Comparison of ENCODE assay signal across 9 cellular contexts in genomic region chr19:2268480-2268830, GRCh38. TPM values are rescaled to one million over a fixed set of nuclear protein-coding genes. Genes with fewer than 3 reads are reported as not detected.
DNase-seq lines count a peak whose midpoint lies in the region; ATAC-seq and TF ChIP-seq lines count a peak whose summit lies in the region.
"Had no signal": no experiment of that assay in that cellular context is flagged by ENCODE, and none has a peak within 500 bp of the region (broad histone marks: within the 10 kb centered on the region; RNA-seq: fewer than 3 reads in every experiment).

No MANE protein-coding gene starts in this region.

- H2BK15ac ChIP-seq in mesendoderm (replicated peaks; ENCODE audit: low read depth), result no peak overlapping the region

- H3K9ac ChIP-seq in mesendoderm (ENCODE audit: low read length), result no peak overlapping the region

- H3K4me2 ChIP-seq in mesendoderm (ENCODE audit: low read length), result no peak overlapping the region

- H3K4me3 Mint-ChIP-seq in activated T-cell treated with anti-CD3 and anti-CD28 coated beads, Interleukin-2, amount 50 U/mL, for 4 hours, result peak overlapping the region; percentile 92
- H3K4me3 Mint-ChIP-seq in activated naive CD8-positive, alpha-beta T cell, result peak overlapping the region; percentile 89

- H3K4me3 ChIP-seq in right lobe of liver (peak overlapping the region in 2 of 3 donors; percentile 96 to 100), thoracic aorta (peak overlapping the region; percentile 100), mesendoderm (ENCODE audit: low read length) (no peak overlapping the region)

- peak overlapping the region in 1 of 3 donors; percentile 99 for H3K27ac ChIP-seq in right lobe of liver
- H3K27ac ChIP-seq in thoracic aorta, result no peak overlapping the region
- no peak overlapping the region for H3K27ac ChIP-seq in mesendoderm (ENCODE audit: low read depth, low read length)
- H3K27ac ChIP-seq: SJSA1 had no signal

- H3K4ac ChIP-seq in mesendoderm (ENCODE audit: low read depth, low read length), result no peak overlapping the region

- H3K36me3 ChIP-seq in right lobe of liver (peaks cover 0 to 17% (median 5%) of the 10 kb centered on the region in 4 donors), thoracic aorta (peaks cover 20% of the 10 kb centered on the region), mesendoderm (ENCODE audit: control insufficient read depth, insufficient read depth, low read length) (peaks cover 5% of the 10 kb centered on the region)

- H3K79me2 ChIP-seq in mesendoderm (ENCODE audit: control insufficient read depth, insufficient read depth, low read length), result peaks cover 32% of the 10 kb centered on the region

- no peak for TF ChIP-seq POLR2A in right lobe of liver (IDR thresholded peaks at IDR 0.05)

- TF ChIP-seq CTCF in right lobe of liver (IDR thresholded peaks at IDR 0.05) (no peak), thoracic aorta (IDR thresholded peaks at IDR 0.05) (no peak)

- peaks cover 2% of the 10 kb centered on the region for H3K79me1 ChIP-seq in mesendoderm (ENCODE audit: low read length)

- H3K23ac ChIP-seq in mesendoderm (ENCODE audit: low read length), result no peak overlapping the region

- H2BK5ac ChIP-seq in mesendoderm (ENCODE audit: low read length), result no peak overlapping the region

- H3K4me1 ChIP-seq in right lobe of liver (peaks cover 0 to 40% (median 6%) of the 10 kb centered on the region in 4 donors), thoracic aorta (ENCODE audit: control insufficient read depth in 1 of 2, low read depth in 2 of 2) (peaks cover 41 to 51% of the 10 kb centered on the region in 2 donors), mesendoderm (ENCODE audit: control insufficient read depth, low read depth, low read length) (no peaks in the 10 kb centered on the region)

- no peak overlapping the region for H3K18ac ChIP-seq in mesendoderm (ENCODE audit: low read length)

- no peak overlapping the region for H3K56ac ChIP-seq in mesendoderm (ENCODE audit: low read length)

- DNase-seq in activated T-cell treated with anti-CD3 and anti-CD28 coated beads, Interleukin-2, amount 50 U/mL, for 4 hours, result no peak
- no peak for DNase-seq in activated T-cell treated with anti-CD3 and anti-CD28 coated beads, Interleukin-2, amount 50 U/mL, for 1 hour
- no peak for DNase-seq in right lobe of liver
- no peak for DNase-seq in thoracic aorta (ENCODE audit: low spot score)
- DNase-seq in mesendoderm, result no peak
- DNase-seq in globus pallidus (ENCODE audit: low spot score), result no peak

- H3K36me3 Mint-ChIP-seq in activated T-cell treated with anti-CD3 and anti-CD28 coated beads, Interleukin-2, amount 50 U/mL, for 4 hours (ENCODE audit: insufficient read depth), result peaks cover 9% of the 10 kb centered on the region
- no peaks in the 10 kb centered on the region for H3K36me3 Mint-ChIP-seq in activated naive CD8-positive, alpha-beta T cell

- H3K4me1 Mint-ChIP-seq in activated T-cell treated with anti-CD3 and anti-CD28 coated beads, Interleukin-2, amount 50 U/mL, for 4 hours (ENCODE audit: low read depth), result peaks cover 23% of the 10 kb centered on the region
- peaks cover 23% of the 10 kb centered on the region for H3K4me1 Mint-ChIP-seq in activated naive CD8-positive, alpha-beta T cell (ENCODE audit: low read depth)

- no peak overlapping the region for H4K8ac ChIP-seq in mesendoderm (ENCODE audit: low read depth, low read length)

- no peaks in the 10 kb centered on the region for H3K9me3 Mint-ChIP-seq in activated T-cell treated with anti-CD3 and anti-CD28 coated beads, Interleukin-2, amount 50 U/mL, for 4 hours
- no peaks in the 10 kb centered on the region for H3K9me3 Mint-ChIP-seq in activated naive CD8-positive, alpha-beta T cell (ENCODE audit: low read depth)

- intact Hi-C loops in right lobe of liver (cut with DNase I), result no loop called here

- no peak overlapping the region for H4K5ac ChIP-seq in mesendoderm (ENCODE audit: low read length)

- H2BK120ac ChIP-seq in mesendoderm (ENCODE audit: low read depth, low read length), result no peak overlapping the region

- H2AK5ac ChIP-seq in mesendoderm (ENCODE audit: low read length), result no peak overlapping the region

- no peaks in the 10 kb centered on the region for H3K9me3 ChIP-seq in right lobe of liver
- no peaks in the 10 kb centered on the region for H3K9me3 ChIP-seq in thoracic aorta
- H3K9me3 ChIP-seq: SJSA1 had no signal

- H3K27me3 ChIP-seq in right lobe of liver (no peaks in the 10 kb centered on the region), thoracic aorta (replicated peaks; ENCODE audit: insufficient read depth) (no peaks in the 10 kb centered on the region), mesendoderm (ENCODE audit: insufficient read depth, low read length, poor library complexity) (no peaks in the 10 kb centered on the region)
- H3K27me3 ChIP-seq: SJSA1 had no signal

- 21% methylated on average over 4 of the region's 4 CpGs for WGBS in right lobe of liver (ENCODE audit: insufficient coverage, low coverage, low lambda C conversion rate, missing lambda C conversion rate)
- WGBS in mesendoderm (ENCODE audit: extremely low coverage, insufficient coverage, low lambda C conversion rate), result no CpG with 5 or more reads among the region's 4 CpGs

- ATAC-seq in activated T-cell treated with anti-CD3 and anti-CD28 coated beads, Interleukin-2, amount 50 U/mL, for 4 hours, result no peak
- no peak for ATAC-seq in right lobe of liver
- ATAC-seq in thoracic aorta (ENCODE audit: insufficient number of reproducible peaks, low FRiP score, low read depth), result no peak
- no peak for ATAC-seq in GM18873 (IDR thresholded peaks at IDR 0.05; ENCODE audit: low FRiP score, unreplicated experiment)

- H3K27ac Mint-ChIP-seq in activated naive CD8-positive, alpha-beta T cell, result peak overlapping the region; percentile 9

- no peaks in the 10 kb centered on the region for H3K27me3 Mint-ChIP-seq in activated T-cell treated with anti-CD3 and anti-CD28 coated beads, Interleukin-2, amount 50 U/mL, for 4 hours (ENCODE audit: low read depth)
- H3K27me3 Mint-ChIP-seq in activated naive CD8-positive, alpha-beta T cell, result no peaks in the 10 kb centered on the region

RNA-seq across cellular contexts. Expression of gene JSRP1, which starts 12.2 kb away (rescaled TPM):
- under 1 TPM; 0.63 to 0.95 (median 0.89) TPM for total RNA-seq in activated T-cell treated with anti-CD3 and anti-CD28 coated beads, Interleukin-2, amount 50 U/mL, for 4 hours
- total RNA-seq in right lobe of liver (under 1 TPM in 3 of 6 experiments, not detected in 3; 0.28 to 0.81 (median 0.42) TPM), thoracic aorta (not detected)
- 0.44 TPM for polyA plus RNA-seq in mesendoderm (2013, experiment 1 of 2)
- polyA plus RNA-seq in mesendoderm (2013, experiment 2 of 2), result 0.57 TPM
- total RNA-seq: SJSA1 had no signal

RNA-seq across cellular contexts. Expression of gene PEAK3, which starts 13.5 kb away (rescaled TPM):
- total RNA-seq in activated T-cell treated with anti-CD3 and anti-CD28 coated beads, Interleukin-2, amount 50 U/mL, for 4 hours, result under 1 TPM in 1 of 3 donors, not detected in 2; 0.11 TPM
- total RNA-seq in right lobe of liver, result under 1 TPM; 0.07 to 0.49 (median 0.36) TPM
- 1 to 10 TPM; 1.2 to 3.0 TPM for total RNA-seq in thoracic aorta
- polyA plus RNA-seq in mesendoderm (2013, experiment 1 of 2), result 0.01 TPM
- 0.01 TPM for polyA plus RNA-seq in mesendoderm (2013, experiment 2 of 2)
- total RNA-seq: SJSA1 had no signal

RNA-seq across cellular contexts. Expression of gene AMH, which starts 19.3 kb away (rescaled TPM):
- total RNA-seq in activated T-cell treated with anti-CD3 and anti-CD28 coated beads, Interleukin-2, amount 50 U/mL, for 4 hours, result 1 to 10 TPM; 3.9 to 9.4 (median 5.8) TPM
- total RNA-seq in right lobe of liver (1 to 10 TPM in 1 of 6 experiments, under 1 TPM in 5; 0.24 to 1.2 (median 0.59) TPM), thoracic aorta (under 1 TPM; 0.92 to 0.95 TPM)
- polyA plus RNA-seq in mesendoderm (2013, experiment 1 of 2), result 4.2 TPM
- 3.9 TPM for polyA plus RNA-seq in mesendoderm (2013, experiment 2 of 2)

RNA-seq across cellular contexts. Expression of gene SF3A2, which starts 31.8 kb away (rescaled TPM):
- total RNA-seq in activated T-cell treated with anti-CD3 and anti-CD28 coated beads, Interleukin-2, amount 50 U/mL, for 4 hours, result 100 to 1,000 TPM; 174 to 195 (median 179) TPM
- 10 to 100 TPM; 14.0 to 22.1 (median 19.1) TPM for total RNA-seq in right lobe of liver
- 10 to 100 TPM; 23.8 to 43.7 TPM for total RNA-seq in thoracic aorta
- polyA plus RNA-seq in mesendoderm (2013, experiment 1 of 2), result 109 TPM
- 111 TPM for polyA plus RNA-seq in mesendoderm (2013, experiment 2 of 2)

RNA-seq across cellular contexts. Expression of gene PLEKHJ1, which starts 32.3 kb away (rescaled TPM):
- total RNA-seq in activated T-cell treated with anti-CD3 and anti-CD28 coated beads, Interleukin-2, amount 50 U/mL, for 4 hours, result 10 to 100 TPM; 69.0 to 92.2 (median 71.4) TPM
- total RNA-seq in right lobe of liver, result 10 to 100 TPM; 24.4 to 49.3 (median 28.6) TPM
- total RNA-seq in thoracic aorta, result 10 to 100 TPM; 26.3 to 46.2 TPM
- 101 TPM for polyA plus RNA-seq in mesendoderm (2013, experiment 1 of 2)
- polyA plus RNA-seq in mesendoderm (2013, experiment 2 of 2), result 99.1 TPM
